In the genomic region with DNA sequence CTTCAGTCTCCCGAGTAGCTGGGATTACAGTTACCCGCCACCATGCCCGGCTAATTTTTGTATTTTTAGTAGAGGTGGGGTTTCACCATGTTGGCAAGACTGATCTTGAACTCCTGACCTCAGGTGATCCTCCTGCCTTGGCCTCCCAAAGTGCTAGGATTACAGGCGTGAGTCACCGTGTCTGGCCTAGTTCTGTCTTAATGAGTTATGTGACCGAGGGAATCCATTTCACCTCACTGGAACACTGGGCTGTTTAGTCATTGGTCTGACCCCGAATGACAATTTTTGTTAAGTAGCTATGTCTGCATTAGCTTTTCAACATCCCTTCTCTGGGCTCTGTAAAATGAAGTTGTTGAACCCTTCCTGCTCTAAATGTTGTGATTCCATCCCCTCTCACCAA, we compare ENCODE assay signal across 8 cellular contexts. TPM values are rescaled to one million over a fixed set of nuclear protein-coding genes. Genes with fewer than 3 reads are reported as not detected.
DNase-seq lines count a peak whose midpoint lies in the region; ATAC-seq and TF ChIP-seq lines count a peak whose summit lies in the region.
"Not testable (repeated sequence)": the region's sequence is repeated elsewhere in the genome, so short reads cannot be mapped to it uniquely, and the experiment has no call there.
"Had no signal": no experiment of that assay in that cellular context is flagged by ENCODE, and none has a peak within 500 bp of the region (broad histone marks: within the 10 kb centered on the region; RNA-seq: fewer than 3 reads in every experiment).

No MANE protein-coding gene starts in this region.

- not testable (repeated sequence) for H3K9me3 ChIP-seq in CD8-positive, alpha-beta T cell (ENCODE audit: low read length); adrenal gland (replicated peaks in 1 of 3)

- 55 to 68% (median 64%) methylated on average over 7 of the region's 7 CpGs for WGBS in adrenal gland, 4 donors

- not testable (repeated sequence) for ATAC-seq in CD8-positive, alpha-beta T cell; T-cell (replicated peaks in 1 of 4); effector memory CD8-positive, alpha-beta T cell (replicated peaks); naive thymus-derived CD8-positive, alpha-beta T cell

- not testable (repeated sequence) for H3K4me3 ChIP-seq in CD8-positive, alpha-beta T cell (ENCODE audit: low read depth, low read length); adrenal gland

- H3K27me3 ChIP-seq in CD8-positive, alpha-beta T cell (ENCODE audit: insufficient read depth, low read length); adrenal gland: not testable (repeated sequence)

- H3K9me3 Mint-ChIP-seq in CD8-positive, alpha-beta T cell; T-cell; effector memory CD8-positive, alpha-beta T cell; naive thymus-derived CD8-positive, alpha-beta T cell: not testable (repeated sequence)

- not testable (repeated sequence) for H3K27me3 Mint-ChIP-seq in CD8-positive, alpha-beta T cell (ENCODE audit: low read depth); T-cell; effector memory CD8-positive, alpha-beta T cell; naive thymus-derived CD8-positive, alpha-beta T cell

- DNase-seq in CD8-positive, alpha-beta T cell; T-cell; effector memory CD8-positive, alpha-beta T cell; naive thymus-derived CD8-positive, alpha-beta T cell: not testable (repeated sequence)
- DNase-seq in HCEC 1CT (peak; percentile 6), adrenal gland (peak in 5 of 7 donors; percentile 42 to 58 (median 49)), iris pigment epithelial cell (ENCODE audit: low read depth) (peak; percentile 35)

- peak overlapping the region; percentile 94 for H3K27ac Mint-ChIP-seq in CD8-positive, alpha-beta T cell
- H3K27ac Mint-ChIP-seq in T-cell, result peak overlapping the region; percentile 84 to 94
- peak overlapping the region; percentile 90 to 92 for H3K27ac Mint-ChIP-seq in effector memory CD8-positive, alpha-beta T cell
- peak overlapping the region; percentile 7 to 93 (median 82) for H3K27ac Mint-ChIP-seq in naive thymus-derived CD8-positive, alpha-beta T cell

- H3K27ac ChIP-seq in CD8-positive, alpha-beta T cell (ENCODE audit: low read depth, low read length); adrenal gland: not testable (repeated sequence)

- CTCF ChIA-PET in CD8-positive, alpha-beta T cell (lab: Charles Lee), result interaction anchor here (0.8 to 8.5 kb wide), 11 partner anchors 11 to 774 kb away, joined by 3 to 65 read pairs (median 6); partner anchors contain the start of genes DTL and INTS7
- CTCF ChIA-PET in T-cell (lab: Charles Lee), result interaction anchor here (0.6 to 1.9 kb wide), 8 partner anchors 16 to 774 kb away, joined by 3 to 8 read pairs (median 4); partner anchors contain the start of genes DTL (in 1 of the 2) and INTS7 (in 1 of the 2)

- H3K36me3 ChIP-seq in CD8-positive, alpha-beta T cell (ENCODE audit: insufficient read depth, low read length); adrenal gland (replicated peaks in 1 of 2): not testable (repeated sequence)

- not testable (repeated sequence) for H3K36me3 Mint-ChIP-seq in CD8-positive, alpha-beta T cell; T-cell; effector memory CD8-positive, alpha-beta T cell (ENCODE audit: insufficient read depth); naive thymus-derived CD8-positive, alpha-beta T cell

- H3K4me1 Mint-ChIP-seq in CD8-positive, alpha-beta T cell (ENCODE audit: low read depth), result peaks cover 17% of the 10 kb centered on the region
- peaks cover 13 to 23% (median 18%) of the 10 kb centered on the region in 3 donors for H3K4me1 Mint-ChIP-seq in T-cell
- H3K4me1 Mint-ChIP-seq in effector memory CD8-positive, alpha-beta T cell (ENCODE audit: low read depth in 2 of 2), result peaks cover 10 to 11% of the 10 kb centered on the region in 2 donors
- H3K4me1 Mint-ChIP-seq in naive thymus-derived CD8-positive, alpha-beta T cell, result peaks cover 10 to 28% (median 15%) of the 10 kb centered on the region in 4 donors

- H3K4me1 ChIP-seq in CD8-positive, alpha-beta T cell (ENCODE audit: insufficient read depth, low read length); adrenal gland (replicated peaks in 1 of 2): not testable (repeated sequence)

- not testable (repeated sequence) for H3K4me3 Mint-ChIP-seq in CD8-positive, alpha-beta T cell; T-cell; effector memory CD8-positive, alpha-beta T cell; naive thymus-derived CD8-positive, alpha-beta T cell

- TF ChIP-seq POLR2A in adrenal gland (IDR thresholded peaks at IDR 0.05), result not testable (repeated sequence)

- intact Hi-C loops in CD8-positive, alpha-beta T cell (cut with DNase I, micrococcal nuclease), result loop anchor here (2.0 to 5.0 kb wide), 4 partner anchors 150 to 685 kb away; partner anchors contain the start of gene LPGAT1 (in 1 of the 2)
- intact Hi-C loops in adrenal gland (cut with DNase I), result loop anchor here in 1 of 2 donors (10.0 kb wide), 2 partner anchors 353 to 773 kb away; partner anchors contain the start of genes DTL and INTS7

- TF ChIP-seq CTCF in CD8-positive, alpha-beta T cell (IDR thresholded peaks at IDR 0.05); adrenal gland (IDR thresholded peaks at IDR 0.05): not testable (repeated sequence)

- POLR2A ChIA-PET in CD8-positive, alpha-beta T cell (lab: Charles Lee), result interaction anchor here (1.1 to 1.6 kb wide), 2 partner anchors 9 to 13 kb away, joined by 3 read pairs; no protein-coding TSS in a partner anchor
- POLR2A ChIA-PET in T-cell (lab: Charles Lee), result interaction anchor here in 1 of 2 donors (0.5 to 0.6 kb wide), 2 partner anchors 103 to 1179 kb away, joined by 3 read pairs; no protein-coding TSS in a partner anchor
- POLR2A ChIA-PET in naive thymus-derived CD8-positive, alpha-beta T cell (lab: Charles Lee), result interaction anchor here (0.6 to 1.8 kb wide), 3 partner anchors 8 to 16 kb away, joined by 3 to 6 read pairs (median 3); no protein-coding TSS in a partner anchor

RNA-seq across cellular contexts. Expression of gene NEK2, which starts 6.8 kb away (rescaled TPM):
- total RNA-seq in CD8-positive, alpha-beta T cell, result under 1 TPM; 0.19 to 0.35 TPM
- total RNA-seq in T-cell (under 1 TPM; 0.16 to 0.63 (median 0.37) TPM), adrenal gland (1 to 10 TPM in 4 of 8 donors, under 1 TPM in 4; 0.18 to 2.2 (median 0.97) TPM)
- under 1 TPM; 0.08 to 0.97 (median 0.20) TPM for polyA plus RNA-seq in adrenal gland
- under 1 TPM in 1 of 2 experiments, not detected in 1; 0.16 TPM for total RNA-seq in naive thymus-derived CD8-positive, alpha-beta T cell
- under 1 TPM in 1 of 3 donors, not detected in 2; 0.60 TPM for polyA plus RNA-seq in naive thymus-derived CD8-positive, alpha-beta T cell
- polyA plus RNA-seq: CD14-positive monocyte had no signal
